ENCODE assay signal across 9 cellular contexts in genomic region chr15:40928351-40928974, GRCh38. TPM values are rescaled to one million over a fixed set of nuclear protein-coding genes. Genes with fewer than 3 reads are reported as not detected.
A peak's percentile ranks its signal among the peaks of the same experiment; 100 is the strongest.
DNase-seq lines count a peak whose midpoint lies in the region; ATAC-seq, FAIRE-seq and TF ChIP-seq lines count a peak whose summit lies in the region.
"Had no signal": no experiment of that assay in that cellular context is flagged by ENCODE, and none has a peak within 500 bp of the region (broad histone marks: within the 10 kb centered on the region; RNA-seq: fewer than 3 reads in every experiment).

No MANE protein-coding gene starts in this region.

- H3K27ac Mint-ChIP-seq in CD4-positive, alpha-beta T cell = no peak overlapping the region
- H3K27ac Mint-ChIP-seq in activated CD8-positive, alpha-beta T cell treated with anti-CD3 and anti-CD28 coated beads, Interleukin-2, amount 10 ng/mL, durations not matched to agents 7 days and 5 days = no peak overlapping the region

- H3K9me3 ChIP-seq in CD4-positive, alpha-beta T cell (ENCODE audit: control insufficient read depth, low read length) = no peaks in the 10 kb centered on the region
- no peaks in the 10 kb centered on the region for H3K9me3 ChIP-seq in MG63
- no peaks in the 10 kb centered on the region for H3K9me3 ChIP-seq in kidney (ENCODE audit: control insufficient read depth in 1 of 2, low read length in 2 of 2)
- H3K9me3 ChIP-seq in thymus (ENCODE audit: control insufficient read depth) = no peaks in the 10 kb centered on the region

- H3K36me3 ChIP-seq in MG63 (no peaks in the 10 kb centered on the region), kidney (ENCODE audit: control insufficient read depth in 1 of 2, insufficient read depth in 2 of 2, low read length in 2 of 2) (no peaks in the 10 kb centered on the region), thymus (ENCODE audit: control insufficient read depth, insufficient read depth) (no peaks in the 10 kb centered on the region)

- 2% methylated on average over 34 of the region's 34 CpGs for WGBS in thymus

- no peak overlapping the region for H3K9ac ChIP-seq in kidney (ENCODE audit: low read length in 2 of 2)

- CTCF ChIA-PET in CD4-positive, alpha-beta T cell (lab: Charles Lee) = interaction anchor here (1.7 to 4.8 kb wide), 3 partner anchors 12 to 25 kb away, joined by 4 to 43 read pairs (median 7); partner anchors contain the start of gene CHAC1
- CTCF ChIA-PET in activated CD8-positive, alpha-beta T cell treated with anti-CD3 and anti-CD28 coated beads, Interleukin-2, amount 10 ng/mL, durations not matched to agents 7 days and 5 days (lab: Charles Lee) = interaction anchor here (0.7 to 10.5 kb wide), 4 partner anchors 13 to 70 kb away, joined by 3 to 97 read pairs (median 40); no protein-coding TSS in a partner anchor

- peak overlapping the region; percentile 81 for H3K4me3 Mint-ChIP-seq in CD4-positive, alpha-beta T cell
- H3K4me3 Mint-ChIP-seq in activated CD8-positive, alpha-beta T cell treated with anti-CD3 and anti-CD28 coated beads, Interleukin-2, amount 10 ng/mL, durations not matched to agents 7 days and 5 days = peak overlapping the region; percentile 50

- H3K4me1 Mint-ChIP-seq in CD4-positive, alpha-beta T cell (ENCODE audit: low read depth) = peaks cover 56% of the 10 kb centered on the region
- peaks cover 57% of the 10 kb centered on the region for H3K4me1 Mint-ChIP-seq in activated CD8-positive, alpha-beta T cell treated with anti-CD3 and anti-CD28 coated beads, Interleukin-2, amount 10 ng/mL, durations not matched to agents 7 days and 5 days (ENCODE audit: low read depth)

- ATAC-seq in CD4-positive, alpha-beta T cell (ENCODE audit: poor library complexity) = peak; percentile 45
- ATAC-seq in activated CD8-positive, alpha-beta T cell treated with anti-CD3 and anti-CD28 coated beads, Interleukin-2, amount 10 ng/mL, durations not matched to agents 7 days and 5 days = peak; percentile 5
- ATAC-seq in HG02884 (IDR thresholded peaks at IDR 0.05; ENCODE audit: unreplicated experiment) = no peak

- peaks cover 74% of the 10 kb centered on the region for H3K27me3 ChIP-seq in CD4-positive, alpha-beta T cell (ENCODE audit: control insufficient read depth, insufficient read depth, low read length)
- H3K27me3 ChIP-seq in MG63 (peaks cover 30% of the 10 kb centered on the region), thymus (ENCODE audit: control insufficient read depth, insufficient read depth) (peaks cover 73% of the 10 kb centered on the region)

- H3K4me1 ChIP-seq in kidney (ENCODE audit: control insufficient read depth in 1 of 2, insufficient read depth in 1 of 2, low read depth in 1 of 2, low read length in 2 of 2) (peaks cover 4 to 42% of the 10 kb centered on the region in 2 donors), thymus (ENCODE audit: control insufficient read depth, insufficient read depth, low read length) (peaks cover 48% of the 10 kb centered on the region)

- no peaks in the 10 kb centered on the region for H3K36me3 Mint-ChIP-seq in CD4-positive, alpha-beta T cell (ENCODE audit: low read depth)
- no peaks in the 10 kb centered on the region for H3K36me3 Mint-ChIP-seq in activated CD8-positive, alpha-beta T cell treated with anti-CD3 and anti-CD28 coated beads, Interleukin-2, amount 10 ng/mL, durations not matched to agents 7 days and 5 days (ENCODE audit: low read depth)

- peaks cover 80% of the 10 kb centered on the region for H3K27me3 Mint-ChIP-seq in CD4-positive, alpha-beta T cell
- H3K27me3 Mint-ChIP-seq in activated CD8-positive, alpha-beta T cell treated with anti-CD3 and anti-CD28 coated beads, Interleukin-2, amount 10 ng/mL, durations not matched to agents 7 days and 5 days (ENCODE audit: low read depth) = peaks cover 79% of the 10 kb centered on the region

- DNase-seq in CD4-positive, alpha-beta T cell = no peak
- no peak for DNase-seq in MG63
- DNase-seq in activated CD8-positive, alpha-beta T cell treated with anti-CD3 and anti-CD28 coated beads, Interleukin-2, amount 10 ng/mL, durations not matched to agents 7 days and 5 days = no peak
- peak; percentile 83 for DNase-seq in kidney
- DNase-seq in dedifferentiated amniotic fluid mesenchymal stem cell (ENCODE audit: extremely low spot score) = no peak
- no peak for DNase-seq in AG08396 (ENCODE audit: low spot score)

- H3K4me3 ChIP-seq in MG63 (peak overlapping the region; percentile 24), kidney (ENCODE audit: low read length in 2 of 2) (peak overlapping the region; percentile 58 to 61), thymus (ENCODE audit: low read length) (peak overlapping the region; percentile 47)

- POLR2A ChIA-PET in CD4-positive, alpha-beta T cell (lab: Charles Lee) = interaction anchor here (0.6 to 5.9 kb wide), 7 partner anchors 13 to 43 kb away, joined by 3 to 49 read pairs (median 3); partner anchors contain the start of genes CHAC1 and VPS18
- POLR2A ChIA-PET in activated CD8-positive, alpha-beta T cell treated with anti-CD3 and anti-CD28 coated beads, Interleukin-2, amount 10 ng/mL, durations not matched to agents 7 days and 5 days (lab: Charles Lee) = no interaction called here

- no peak for FAIRE-seq in kidney (lab: Jason Lieb, UNC)

- TF ChIP-seq CTCF in CD4-positive, alpha-beta T cell (IDR thresholded peaks at IDR 0.05) = no peak
- TF ChIP-seq CTCF in kidney (IDR thresholded peaks at IDR 0.05; ENCODE audit: borderline replicate concordance, extremely low read depth, insufficient read depth) = no peak

- H3K9me3 Mint-ChIP-seq in CD4-positive, alpha-beta T cell = no peaks in the 10 kb centered on the region
- H3K9me3 Mint-ChIP-seq in activated CD8-positive, alpha-beta T cell treated with anti-CD3 and anti-CD28 coated beads, Interleukin-2, amount 10 ng/mL, durations not matched to agents 7 days and 5 days (ENCODE audit: insufficient read depth) = no peaks in the 10 kb centered on the region

- intact Hi-C loops in CD4-positive, alpha-beta T cell (cut with DNase I, micrococcal nuclease) = loop anchor here in 1 of 2 experiments (2.0 kb wide), 1 partner anchor 14 kb away; no protein-coding TSS in a partner anchor
- intact Hi-C loops in kidney (cut with DNase I) = no loop called here

- H3K27ac ChIP-seq in CD4-positive, alpha-beta T cell (ENCODE audit: low read depth, low read length) = no peak overlapping the region
- peak overlapping the region in 1 of 2 donors; percentile 22 for H3K27ac ChIP-seq in kidney (ENCODE audit: low read depth in 2 of 2, low read length in 2 of 2)
- H3K27ac ChIP-seq in thymus (ENCODE audit: low read depth) = no peak overlapping the region

RNA-seq across cellular contexts. Expression of gene DLL4, which starts 0.7 kb away (rescaled TPM):
- under 1 TPM; 0.11 to 0.14 TPM for total RNA-seq in CD4-positive, alpha-beta T cell
- total RNA-seq in MG63 (2014; rRNA removed; shearing (Covaris generic); ENCODE audit: low replicate concordance) = not detected in 2 replicates
- total RNA-seq in activated CD8-positive, alpha-beta T cell treated with anti-CD3 and anti-CD28 coated beads, Interleukin-2, amount 10 ng/mL, durations not matched to agents 7 days and 5 days = not detected
- 9.4 TPM for total RNA-seq in kidney
- polyA plus RNA-seq in kidney (ENCODE audit: insufficient read depth, low read depth, low replicate concordance) = 5.8 TPM
- polyA plus RNA-seq in thymus = 5.9 TPM
- total RNA-seq: mononuclear cell had no signal

RNA-seq across cellular contexts. Expression of gene CHAC1, which starts 24.8 kb away (rescaled TPM):
- under 1 TPM; 0.42 to 0.47 TPM for total RNA-seq in CD4-positive, alpha-beta T cell
- total RNA-seq in MG63 (2014; rRNA removed; shearing (Covaris generic); ENCODE audit: low replicate concordance) = 8.8 and 18.5 TPM in 2 replicates
- 1 to 10 TPM; 8.3 to 8.9 TPM for total RNA-seq in activated CD8-positive, alpha-beta T cell treated with anti-CD3 and anti-CD28 coated beads, Interleukin-2, amount 10 ng/mL, durations not matched to agents 7 days and 5 days
- 4.7 TPM for total RNA-seq in kidney
- polyA plus RNA-seq in kidney (ENCODE audit: insufficient read depth, low read depth, low replicate concordance) = 21.1 TPM
- 1.9 TPM for polyA plus RNA-seq in thymus

RNA-seq across cellular contexts. Expression of gene VPS18, which starts 34.2 kb away (rescaled TPM):
- 10 to 100 TPM; 20.8 to 21.7 TPM for total RNA-seq in CD4-positive, alpha-beta T cell
- 14.0 and 24.8 TPM in 2 replicates for total RNA-seq in MG63 (2014; rRNA removed; shearing (Covaris generic); ENCODE audit: low replicate concordance)
- total RNA-seq in activated CD8-positive, alpha-beta T cell treated with anti-CD3 and anti-CD28 coated beads, Interleukin-2, amount 10 ng/mL, durations not matched to agents 7 days and 5 days = 10 to 100 TPM; 17.8 to 18.4 TPM
- total RNA-seq in kidney = 28.1 TPM
- 21.9 TPM for polyA plus RNA-seq in kidney (ENCODE audit: insufficient read depth, low read depth, low replicate concordance)
- 10.3 TPM for polyA plus RNA-seq in thymus

RNA-seq across cellular contexts. Expression of gene RHOV, which starts 54.4 kb away (rescaled TPM):
- under 1 TPM; 0.36 TPM for total RNA-seq in CD4-positive, alpha-beta T cell
- total RNA-seq in MG63 (2014; rRNA removed; shearing (Covaris generic); ENCODE audit: low replicate concordance) = 0.49 TPM in 1 of 2 replicates, not detected in the other
- total RNA-seq in activated CD8-positive, alpha-beta T cell treated with anti-CD3 and anti-CD28 coated beads, Interleukin-2, amount 10 ng/mL, durations not matched to agents 7 days and 5 days = not detected
- total RNA-seq in kidney = 3.0 TPM
- polyA plus RNA-seq in kidney (ENCODE audit: insufficient read depth, low read depth, low replicate concordance) (4.6 TPM), thymus (15.3 TPM)
- total RNA-seq: mononuclear cell had no signal
